Comparison of ENCODE assay signal across 8 cellular contexts in the genomic region with DNA sequence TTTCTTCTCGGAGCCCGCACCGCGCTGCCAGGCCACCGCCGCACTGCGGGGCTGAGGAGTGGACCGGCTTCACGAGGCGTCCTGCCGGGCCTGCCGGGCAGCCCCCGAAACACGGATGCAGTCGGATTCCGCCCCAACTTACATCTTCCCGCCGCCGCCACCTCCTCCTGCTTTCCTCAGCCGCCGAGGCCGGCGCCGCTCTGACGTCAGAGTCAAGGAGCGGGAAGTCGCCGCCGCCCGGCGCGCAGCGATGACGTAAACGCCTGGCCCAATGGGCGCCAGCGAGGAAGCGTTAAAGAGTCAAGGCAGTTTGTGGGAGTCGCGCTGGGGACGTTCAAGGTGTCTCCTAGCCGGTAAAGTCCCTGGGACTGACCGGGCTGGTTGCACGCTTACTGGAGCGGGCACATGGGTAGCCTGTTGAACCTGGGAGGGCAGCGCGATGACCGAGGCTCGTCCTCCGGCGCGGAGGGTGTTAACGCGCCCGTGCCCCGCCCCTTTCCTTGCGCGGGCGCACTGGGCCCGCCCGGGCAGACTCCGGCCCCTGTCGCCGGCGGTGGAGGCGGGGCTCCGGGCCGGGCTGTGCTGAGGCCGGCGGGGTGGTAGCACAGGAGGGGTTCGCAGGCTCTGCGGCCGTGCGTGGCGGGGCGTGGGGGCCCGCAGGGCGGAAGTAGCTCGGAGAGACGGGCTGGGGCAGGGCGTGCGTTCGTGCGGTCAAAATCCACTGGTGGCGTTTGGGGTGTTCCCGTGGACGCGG. TPM values are rescaled to one million over a fixed set of nuclear protein-coding genes. Genes with fewer than 3 reads are reported as not detected.
A peak's percentile ranks its signal among the peaks of the same experiment; 100 is the strongest.
DNase-seq lines count a peak whose midpoint lies in the region; ATAC-seq lines count a peak whose summit lies in the region.

Gene RNPS1, minus strand, starts transcription at position 214 of the 754 bp plus-strand sequence. CDS start 3,483 bp downstream, outside the sequence.

- 0 to 1% methylated on average over 62 to 81 of the region's 88 CpGs for WGBS in mesodermal cell (ENCODE audit: insufficient coverage in 2 of 2), 2 experiments

- H3K4me1 ChIP-seq in mesodermal cell (ENCODE audit: control insufficient read depth, insufficient read depth, low read length, poor library complexity, severe bottlenecking), result peaks cover 5% of the 10 kb centered on the region

- H3K4me3 ChIP-seq in mesodermal cell (ENCODE audit: extremely low read depth, insufficient read depth, low read length, poor library complexity, severe bottlenecking), result peak within 1 kb of the TSS; percentile 88

- peak within 1 kb of the TSS; percentile 98 for H3K27ac ChIP-seq in mesodermal cell (ENCODE audit: low read depth, low read length, severe bottlenecking)

- DNase-seq in Caki2 (ENCODE audit: low read depth) (peak; percentile 99), HUDEP-2 (lab: John Stamatoyannopoulos, UW; ENCODE audit: unreplicated experiment in 76 of 76) (peak in 75 of 76 experiments; percentile 57 to 95 (median 87)), NOMO-1 treated with dmso at 0.1 percent for 144 hours (lab: John Stamatoyannopoulos, UW; ENCODE audit: unreplicated experiment) (peak; percentile 88)
- DNase-seq in activated CD8-positive, alpha-beta memory T cell treated with anti-CD3 and anti-CD28 coated beads, Interleukin-2, amount 50 U/mL, for 1 hour (ENCODE audit: extremely low read depth), result peak; percentile 83
- DNase-seq in stimulated activated CD8-positive, alpha-beta memory T cell treated with anti-CD3 and anti-CD28 coated beads, Interleukin-15, amount 100 ng/mL, for 24 hours (ENCODE audit: low read depth), result peak; percentile 98

- H3K36me3 ChIP-seq in mesodermal cell (ENCODE audit: control insufficient read depth, insufficient read depth, low read length), result peaks cover 31% of the 10 kb centered on the region

- no peaks in the 10 kb centered on the region for H3K9me3 ChIP-seq in mesodermal cell (ENCODE audit: control insufficient read depth, low read length)

- in situ Hi-C loops in Caki2 (cut with HindIII; ENCODE audit: low pct_unique_long_range_greater_than_20kb, low sequenced_read_pairs), result no loop called here
- in situ Hi-C loops in endometrial microvascular endothelial cells (cut with HindIII; ENCODE audit: inconsistent ontology term, low pct_unique_long_range_greater_than_20kb, low sequenced_read_pairs), result no loop called here

- peak; percentile 75 for ATAC-seq in GM21381 (IDR thresholded peaks at IDR 0.05; ENCODE audit: unreplicated experiment)

RNA-seq across cellular contexts. Expression of gene RNPS1, which starts in this region (rescaled TPM):
- 151 and 155 TPM in 2 replicates for total RNA-seq in Caki2 (2014; rRNA removed; shearing (Covaris generic); ENCODE audit: low replicate concordance)
- 177 TPM for total RNA-seq in endometrial microvascular endothelial cells (ENCODE audit: inconsistent ontology term)
- polyA plus RNA-seq in mesodermal cell (2013, experiment 1 of 2), result 184 TPM
- polyA plus RNA-seq in mesodermal cell (2013, experiment 2 of 2), result 160 TPM

Comparison
In these comparisons a context has a peak if more than half of its experiments do, and no peak if none do; other contexts are left out.
1. Peak in every context shown above with its lines: DNase-seq, ATAC-seq, H3K4me3 ChIP-seq and H3K27ac ChIP-seq.